Comparison of ENCODE assay signal across 29 cellular contexts in genomic region chr15:28019594-28020320, GRCh38.
DNase-seq lines count a peak whose midpoint lies in the region; ATAC-seq, FAIRE-seq and TF ChIP-seq lines count a peak whose summit lies in the region.
"Had no signal": no experiment of that assay in that cellular context is flagged by ENCODE, and none has a peak within 500 bp of the region (broad histone marks: within the 10 kb centered on the region; RNA-seq: fewer than 3 reads in every experiment).

No MANE protein-coding gene starts in this region.

- no peak overlapping the region for H4K91ac ChIP-seq in H1 (replicated peaks; ENCODE audit: insufficient read length, low read length)

- H3K4ac ChIP-seq in H1 (replicated peaks; ENCODE audit: insufficient read length, low read depth, low read length) = no peak overlapping the region

- H3K9me3 Mint-ChIP-seq in nephron progenitor cell = no peaks in the 10 kb centered on the region
- H3K9me3 Mint-ChIP-seq: activated naive CD4-positive, alpha-beta T cell treated with anti-CD3 and anti-CD28 coated beads for 36 hours; effector memory CD8-positive, alpha-beta T cell had no signal

- H3K36me3 Mint-ChIP-seq in nephron progenitor cell (ENCODE audit: low read depth) = no peaks in the 10 kb centered on the region
- H3K36me3 Mint-ChIP-seq: naive thymus-derived CD4-positive, alpha-beta T cell had no signal

- no peak for TF ChIP-seq RAD21 in H1 (IDR thresholded peaks at IDR 0.05 in 1 of 2, conservative IDR thresholded peaks at IDR 0.05 in 1 of 2; ENCODE audit: low read depth in 2 of 2, low read length in 2 of 2)

- H2BK15ac ChIP-seq in H1 (ENCODE audit: low read length) = no peak overlapping the region; the same call in 1 of the 2 replicates

- H3K23me2 ChIP-seq in H1 (ENCODE audit: low read depth, low read length) = no peaks in the 10 kb centered on the region

- no peak for TF ChIP-seq EP300 in H1 (IDR thresholded peaks at IDR 0.05; ENCODE audit: borderline replicate concordance in 1 of 2, low read depth in 2 of 2, low read length in 2 of 2)

- H3K18ac ChIP-seq in H1 (ENCODE audit: extremely low read depth, low read length) = peak overlapping the region; percentile 44; the same call in 1 of the 2 replicates

- 72% methylated on average over 19 of the region's 19 CpGs for WGBS in HUES64
- WGBS in H1 (ENCODE audit: extremely low coverage in 1 of 2, insufficient coverage in 1 of 2, insufficient read length in 1 of 2, insufficient replicate concordance in 2 of 2, low coverage in 1 of 2, low lambda C conversion rate in 2 of 2, missing lambda C conversion rate in 1 of 2), 2 experiments = 81% methylated on average over 12 of the region's 19 CpGs; no CpG with 5 or more reads in 1 of the 2 experiments

- FAIRE-seq in H1 (lab: Jason Lieb, UNC) = no peak
- FAIRE-seq: frontal cortex, GM18507, islet of Langerhans had no signal

- no peak for TF ChIP-seq CTCF in GM10266 (IDR thresholded peaks at IDR 0.05; ENCODE audit: control insufficient read depth, insufficient read depth, low read depth, missing control alignments)
- no peak for TF ChIP-seq CTCF in H1 (IDR thresholded peaks at IDR 0.05; ENCODE audit: control extremely low read depth in 1 of 3, insufficient read depth in 1 of 3, low read depth in 1 of 3, low read length in 3 of 3)
- TF ChIP-seq CTCF in nephron progenitor cell (IDR thresholded peaks at IDR 0.05) = no peak

- H3K4me1 ChIP-seq in HUES64 (ENCODE audit: insufficient read depth, low read length) (peaks cover 13% of the 10 kb centered on the region), H1 (replicated peaks in 1 of 4; ENCODE audit: control insufficient read depth in 3 of 4, insufficient read depth in 4 of 4, low read length in 3 of 4) (peaks cover 0 to 15% (median 7%) of the 10 kb centered on the region in 4 experiments; a peak in 6 of 7 replicates)

- no peak overlapping the region; the same call in 1 of the 2 replicates for H4K8ac ChIP-seq in H1 (ENCODE audit: extremely low read depth, insufficient read depth, low read length)

- H4K5ac ChIP-seq in H1 (ENCODE audit: insufficient read length, low read depth, low read length) = no peak overlapping the region

- H3K9ac ChIP-seq in HUES64 (ENCODE audit: low read depth, low read length) (no peak overlapping the region), H1 (replicated peaks in 1 of 4; ENCODE audit: extremely low read depth in 1 of 4, low read depth in 3 of 4, low read length in 3 of 4) (no peak overlapping the region)
- H3K9ac ChIP-seq: BLaER1 had no signal

- H3K4me3 ChIP-seq in HUES64 (ENCODE audit: low read length) (no peak overlapping the region), H1 (ENCODE audit: extremely low read depth in 1 of 4, insufficient read depth in 2 of 4, low read depth in 3 of 4, low read length in 4 of 4) (no peak overlapping the region)
- H3K4me3 ChIP-seq: BLaER1, spleen had no signal

- TF ChIP-seq POLR2A in H1 (IDR thresholded peaks at IDR 0.05; ENCODE audit: control extremely low read depth in 1 of 2, low read depth in 2 of 2, low read length in 2 of 2) = no peak

- H3K27me3 ChIP-seq in HUES64 (ENCODE audit: insufficient read depth, low read length) (0 out of 2 replicates have a peak, but pooled peaks cover 4% of the 10 kb centered on the region), H1 (replicated peaks in 1 of 4; ENCODE audit: control insufficient read depth in 3 of 4, extremely low read depth in 1 of 4, insufficient read depth in 3 of 4, low read length in 3 of 4) (no peaks in the 10 kb centered on the region; a peak in 1 of 7 replicates)
- H3K27me3 ChIP-seq: BLaER1, spleen had no signal

- no peaks in the 10 kb centered on the region for H4K20me1 ChIP-seq in H1 (replicated peaks in 1 of 2; ENCODE audit: control insufficient read depth in 1 of 2, insufficient read depth in 2 of 2, low read length in 2 of 2)
- H4K20me1 ChIP-seq: BLaER1 had no signal

- no peak overlapping the region for H3K56ac ChIP-seq in H1 (replicated peaks; ENCODE audit: insufficient read length, low read depth, low read length)

- peak; percentile 6 for DNase-seq in GM10266 (ENCODE audit: extremely low spot score)
- no peak for DNase-seq in H1 (ENCODE audit: low read depth in 1 of 2, low spot score in 2 of 2)
- DNase-seq in nephron progenitor cell = peak; percentile 36
- DNase-seq in occipital lobe (lab: John Stamatoyannopoulos, UW) = no peak
- DNase-seq: activated CD4-positive, alpha-beta T cell treated with anti-CD3 and anti-CD28 coated beads, Interleukin-2, amount 50 U/mL, for 4 hours; activated naive CD4-positive, alpha-beta T cell treated with anti-CD3 and anti-CD28 coated beads for 36 hours; effector memory CD8-positive, alpha-beta T cell; GDM1; hypothalamus; IMR-90; left ventricle myocardium superior; midbrain; naive thymus-derived CD4-positive, alpha-beta T cell; NCI-H1092; NCI-H187; NCI-H526; SHP77 treated with DMSO at 0.1 percent for 48 hours; spleen; T1000; trophoblast cell had no signal

- no peaks in the 10 kb centered on the region for H3K79me2 ChIP-seq in H1 (ENCODE audit: control insufficient read depth in 1 of 2, insufficient read depth in 2 of 2, low read length in 2 of 2)

- peak overlapping the region; percentile 29; the same call in 1 of the 2 replicates for H2BK12ac ChIP-seq in H1 (ENCODE audit: low read depth, low read length)

- peaks cover 6% of the 10 kb centered on the region for H3K27me3 Mint-ChIP-seq in nephron progenitor cell (ENCODE audit: low read depth, poor library complexity)

- peak overlapping the region; percentile 61 for H3K27ac Mint-ChIP-seq in nephron progenitor cell
- H3K27ac Mint-ChIP-seq: activated naive CD4-positive, alpha-beta T cell treated with anti-CD3 and anti-CD28 coated beads for 36 hours; effector memory CD8-positive, alpha-beta T cell; naive thymus-derived CD4-positive, alpha-beta T cell had no signal

- H3K4me1 Mint-ChIP-seq in nephron progenitor cell = peaks cover 46% of the 10 kb centered on the region
- H3K4me1 Mint-ChIP-seq: naive thymus-derived CD4-positive, alpha-beta T cell had no signal

- CTCF ChIA-PET in H1 (lab: Charles Lee; ENCODE audit: partially characterized antibody) = interaction anchor here (1.3 to 6.0 kb wide), 5 partner anchors 13 to 339 kb away, joined by 3 to 53 read pairs (median 6); no protein-coding TSS in a partner anchor

- POLR2A ChIA-PET in H1 (lab: Charles Lee; ENCODE audit: partially characterized antibody) = interaction anchor here (0.6 kb wide), 1 partner anchor 85 kb away, joined by 3 read pairs; no protein-coding TSS in a partner anchor

- ATAC-seq in HG03039 (IDR thresholded peaks at IDR 0.05; ENCODE audit: unreplicated experiment) (no peak), HG02763 (IDR thresholded peaks at IDR 0.05; ENCODE audit: unreplicated experiment) (no peak)
- ATAC-seq: effector memory CD8-positive, alpha-beta T cell; esophagus mucosa; left ventricle myocardium superior; naive thymus-derived CD4-positive, alpha-beta T cell; Panc1 had no signal

- H3K4me2 ChIP-seq in H1 (ENCODE audit: insufficient read depth in 1 of 2, low read depth in 2 of 2, low read length in 2 of 2) = no peak overlapping the region; a peak in 1 of 4 replicates
- H3K4me2 ChIP-seq: BLaER1 had no signal

- no peak overlapping the region for H3K4me3 Mint-ChIP-seq in nephron progenitor cell
- H3K4me3 Mint-ChIP-seq: activated naive CD4-positive, alpha-beta T cell treated with anti-CD3 and anti-CD28 coated beads for 36 hours; effector memory CD8-positive, alpha-beta T cell; naive thymus-derived CD4-positive, alpha-beta T cell had no signal

- H3K36me3 ChIP-seq in HUES64 (ENCODE audit: insufficient read depth, low read length) (no peaks in the 10 kb centered on the region), H1 (ENCODE audit: control insufficient read depth in 2 of 4, insufficient read depth in 4 of 4, low read length in 3 of 4) (no peaks in the 10 kb centered on the region)
- H3K36me3 ChIP-seq: BLaER1, spleen had no signal

- peak overlapping the region; percentile 48 for H2AFZ ChIP-seq in H1 (ENCODE audit: low read length)

- H3K9me3 ChIP-seq in HUES64 (ENCODE audit: insufficient read depth, low read depth, low read length) (no peaks in the 10 kb centered on the region), H1 (ENCODE audit: insufficient read depth in 2 of 2, low read depth in 1 of 2, low read length in 1 of 2) (no peaks in the 10 kb centered on the region)
- H3K9me3 ChIP-seq: BLaER1, spleen had no signal

- no peaks in the 10 kb centered on the region for H3K79me1 ChIP-seq in H1 (ENCODE audit: low read depth, low read length)

- H2AK5ac ChIP-seq in H1 (ENCODE audit: low read depth, low read length) = no peak overlapping the region

- H3K27ac ChIP-seq in HUES64 (ENCODE audit: low read depth, low read length) = 0 out of 2 replicates have a peak overlapping the region, but pooled peaks have one; percentile 10
- no peak overlapping the region for H3K27ac ChIP-seq in H1 (ENCODE audit: low read depth, low read length)
- H3K27ac ChIP-seq: spleen had no signal

- peak overlapping the region; percentile 9; the same call in 1 of the 2 replicates for H2BK5ac ChIP-seq in H1 (ENCODE audit: low read depth, low read length)

- H3K14ac ChIP-seq in H1 (ENCODE audit: insufficient read length) = no peak overlapping the region

- no peak overlapping the region for H2BK120ac ChIP-seq in H1 (replicated peaks; ENCODE audit: low read depth, low read length)

- H3K23ac ChIP-seq in H1 (ENCODE audit: insufficient read length) = no peak overlapping the region

- peak overlapping the region; percentile 73; the same call in 1 of the 2 replicates for H2BK20ac ChIP-seq in H1 (ENCODE audit: low read length)

TF ChIP-seq in H1, 55 proteins besides CTCF, POLR2A, EP300 and RAD21:
- TF ChIP-seq YY1 (IDR thresholded peaks at IDR 0.05; ENCODE audit: low read depth, low read length) = no peak
- TF ChIP-seq KDM5A (IDR thresholded peaks at IDR 0.05; ENCODE audit: low read length) = no peak
- no peak for TF ChIP-seq KDM4A (IDR thresholded peaks at IDR 0.05; ENCODE audit: low read depth, low read length, severe bottlenecking)
- no peak for TF ChIP-seq TBP (IDR thresholded peaks at IDR 0.05; ENCODE audit: low read depth, low read length)
- TF ChIP-seq USF2 (IDR thresholded peaks at IDR 0.05; ENCODE audit: low read length) = no peak
- TF ChIP-seq E2F6 (IDR thresholded peaks at IDR 0.05) = 0 out of 2 replicates have a peak, but pooled peaks have one; percentile 11

Comparison
In these comparisons a context has a peak if more than half of its experiments do, and no peak if none do; other contexts are left out.
1. DNase-seq: peak in GM10266 (single experiment) and nephron progenitor cell (single experiment); none in H1 (0 of 2) and occipital lobe (single experiment).